In the genomic region with DNA sequence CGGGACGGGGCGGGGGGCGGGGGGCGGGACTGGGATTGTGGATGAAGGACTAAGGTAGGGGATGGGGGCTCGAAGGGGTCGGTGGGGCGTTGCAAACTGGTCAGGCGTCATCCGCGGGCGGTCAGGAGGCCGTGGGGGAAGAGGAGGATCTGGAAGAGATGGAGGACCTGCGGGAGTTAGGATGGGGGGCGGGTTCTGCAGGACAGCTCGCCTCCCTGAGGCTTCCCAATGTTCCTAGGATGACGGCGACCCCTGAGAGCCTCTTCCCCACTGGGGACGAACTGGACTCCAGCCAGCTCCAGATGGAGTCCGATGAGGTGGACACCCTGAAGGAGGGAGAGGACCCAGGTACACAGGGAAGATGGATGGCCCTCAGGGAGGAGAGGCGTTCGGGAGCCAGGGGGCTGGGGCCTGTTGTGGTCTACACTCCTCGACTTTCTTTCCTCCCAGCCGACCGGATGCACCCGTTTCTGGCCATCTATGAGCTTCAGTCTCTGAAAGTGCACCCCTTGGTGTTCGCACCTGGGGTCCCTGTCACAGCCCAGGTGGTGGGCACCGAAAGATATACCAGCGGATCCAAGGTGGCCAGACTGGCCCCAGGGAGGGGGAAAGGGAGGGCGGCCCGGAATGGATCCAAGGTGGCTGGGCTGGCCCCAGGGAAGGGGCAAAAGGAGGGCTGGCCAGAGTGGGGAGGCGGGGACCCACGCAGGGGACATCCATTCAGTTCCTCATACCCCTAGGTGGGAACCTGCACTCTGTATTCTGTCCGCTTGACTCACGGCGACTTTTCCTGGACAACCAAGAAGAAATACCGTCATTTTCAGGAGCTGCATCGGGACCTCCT, we compare ENCODE assay signal across 8 cellular contexts. TPM values are rescaled to one million over a fixed set of nuclear protein-coding genes. Genes with fewer than 3 reads are reported as not detected.
DNase-seq lines count a peak whose midpoint lies in the region; ATAC-seq and TF ChIP-seq lines count a peak whose summit lies in the region.

No MANE protein-coding gene starts in this region.

- H3K9ac ChIP-seq in SK-N-SH: peak overlapping the region; percentile 84

- H3K9me3 ChIP-seq in SK-N-SH: no peaks in the 10 kb centered on the region
- no peaks in the 10 kb centered on the region for H3K9me3 ChIP-seq in ovary

- CTCF ChIA-PET in Calu3 (lab: Charles Lee): interaction anchor here (0.6 kb wide), 1 partner anchor 11 kb away, joined by 3 read pairs; no protein-coding TSS in a partner anchor
- CTCF ChIA-PET in SK-N-SH (lab: Yijun Ruan, JAX): interaction anchor here (1.2 to 1.8 kb wide), 7 partner anchors 11 to 101 kb away, joined by 3 to 7 read pairs (median 4); no protein-coding TSS in a partner anchor

- peak overlapping the region; percentile 66 for H3K4me3 Mint-ChIP-seq in Calu3 (ENCODE audit: low read depth, unreplicated experiment)

- H3K9me2 ChIP-seq in SK-N-SH: no peaks in the 10 kb centered on the region

- no peak overlapping the region; the same call in 1 of the 2 replicates for H2AFZ ChIP-seq in SK-N-SH (ENCODE audit: low read depth)

- H3K36me3 ChIP-seq in SK-N-SH (replicated peaks in 1 of 2; ENCODE audit: control insufficient read depth in 1 of 2, insufficient read depth in 2 of 2, low read length in 1 of 2): peaks cover 5 to 6% of the 10 kb centered on the region in 2 experiments
- no peaks in the 10 kb centered on the region for H3K36me3 ChIP-seq in ovary

- TF ChIP-seq EP300 in SK-N-SH (IDR thresholded peaks at IDR 0.05; ENCODE audit: borderline replicate concordance in 1 of 2, low read depth in 1 of 2, low read length in 1 of 2): no peak
- no peak for TF ChIP-seq EP300 in ovary (IDR thresholded peaks at IDR 0.05)

- H3K4me2 ChIP-seq in SK-N-SH: peak overlapping the region; percentile 89

- H3K9me3 Mint-ChIP-seq in Calu3 (ENCODE audit: low read depth, unreplicated experiment): no peaks in the 10 kb centered on the region

- BruUV-seq in Calu3 (replicated peaks; lab: Mats Ljungman, UMichigan): no TSS peak

- H3K27ac Mint-ChIP-seq in Calu3 (ENCODE audit: unreplicated experiment): no peak overlapping the region

- 36% methylated on average over 27 of the region's 38 CpGs for WGBS in SK-N-SH (ENCODE audit: low lambda C conversion rate)
- 22 to 24% (median 22%) methylated on average over 38 of the region's 38 CpGs for WGBS in ovary, 3 donors

- H3K27ac ChIP-seq in SK-N-SH (ENCODE audit: low read depth in 2 of 2, low read length in 1 of 2) (no peak overlapping the region), ovary (peak overlapping the region in 1 of 2 donors; percentile 26)

- H3K4me1 ChIP-seq in SK-N-SH (ENCODE audit: control insufficient read depth in 1 of 2, insufficient read depth in 2 of 2, low read depth in 1 of 2, low read length in 1 of 2) (peaks cover 0 to 8% of the 10 kb centered on the region in 2 experiments; a peak in 1 of 4 replicates), ovary (ENCODE audit: insufficient read depth) (peaks cover 8% of the 10 kb centered on the region)

- POLR2A ChIA-PET in SK-N-SH (lab: Yijun Ruan, JAX): interaction anchor here (1.2 to 1.6 kb wide), 2 partner anchors 15 to 18 kb away, joined by 4 to 5 read pairs; no protein-coding TSS in a partner anchor

- peaks cover 12% of the 10 kb centered on the region for H3K4me1 Mint-ChIP-seq in Calu3 (ENCODE audit: low read depth, unreplicated experiment)

- TF ChIP-seq CTCF in Calu3 (IDR thresholded peaks at IDR 0.05; ENCODE audit: unreplicated experiment) (no peak), SK-N-SH (IDR thresholded peaks at IDR 0.05) (no peak), fibroblast of the aortic adventitia (IDR thresholded peaks at IDR 0.05; ENCODE audit: insufficient read depth, low read length) (no peak), ovary (IDR thresholded peaks at IDR 0.05) (no peak)

- H4K20me1 ChIP-seq in SK-N-SH (ENCODE audit: insufficient read depth): no peaks in the 10 kb centered on the region

- H3K27me3 Mint-ChIP-seq in Calu3 (ENCODE audit: unreplicated experiment): no peaks in the 10 kb centered on the region

- peaks cover 12% of the 10 kb centered on the region for H3K36me3 Mint-ChIP-seq in Calu3 (ENCODE audit: insufficient read depth, unreplicated experiment)

- H3F3A ChIP-seq in SK-N-SH (replicated peaks; ENCODE audit: insufficient read depth): no peaks in the 10 kb centered on the region

- peak overlapping the region; percentile 63 to 92 for H3K4me3 ChIP-seq in SK-N-SH (ENCODE audit: low read depth in 2 of 2, low read length in 1 of 2)
- H3K4me3 ChIP-seq in fibroblast of the aortic adventitia (ENCODE audit: low read depth, low read length): peak overlapping the region; percentile 77
- H3K4me3 ChIP-seq in ovary: peak overlapping the region; percentile 84

- TF ChIP-seq RAD21 in SK-N-SH (IDR thresholded peaks at IDR 0.05; ENCODE audit: low read length): no peak

- no peak for DNase-seq in Calu3
- peak; percentile 70 for DNase-seq in SK-N-SH
- no peak for DNase-seq in fibroblast of the aortic adventitia (ENCODE audit: low read depth)
- DNase-seq in ovary: peak; percentile 30 to 58 (median 54)
- no peak for DNase-seq in SW 1271 (lab: John Stamatoyannopoulos, UW)

- intact Hi-C loops in Calu3 (cut with micrococcal nuclease; ENCODE audit: unreplicated experiment) (no loop called here), ovary (cut with DNase I) (no loop called here)

- H3K79me2 ChIP-seq in SK-N-SH (ENCODE audit: insufficient read depth): peaks cover 17% of the 10 kb centered on the region; the same call in 1 of the 2 replicates

- no peak for TF ChIP-seq POLR2A in ovary (IDR thresholded peaks at IDR 0.05)

- H3K27me3 ChIP-seq in SK-N-SH (ENCODE audit: insufficient read depth) (no peaks in the 10 kb centered on the region), ovary (no peaks in the 10 kb centered on the region)

- ATAC-seq in GM19455 (IDR thresholded peaks at IDR 0.05; ENCODE audit: unreplicated experiment) (no peak), HG03565 (IDR thresholded peaks at IDR 0.05; ENCODE audit: unreplicated experiment) (no peak), GM21619 (IDR thresholded peaks at IDR 0.05; ENCODE audit: unreplicated experiment) (no peak)

TF ChIP-seq in SK-N-SH, 30 proteins besides CTCF, POLR2A, EP300 and RAD21:
- TF ChIP-seq SMC3 (IDR thresholded peaks at IDR 0.05; ENCODE audit: low read depth, low read length) (no peak), FOXJ3 (CRISPR knock-in tag; IDR thresholded peaks at IDR 0.05) (no peak), NRF1 (IDR thresholded peaks at IDR 0.05; ENCODE audit: low read depth, low read length) (no peak), USF2 (IDR thresholded peaks at IDR 0.05; ENCODE audit: borderline replicate concordance, low read depth, low read length) (no peak)

RNA-seq across cellular contexts. Expression of gene PLD2, which starts 0.8 kb away (rescaled TPM):
- total RNA-seq in Calu3 (2022): 11.0 and 13.0 TPM in 2 replicates
- 42.5 and 49.2 TPM in 2 replicates for polyA plus RNA-seq in SK-N-SH (2012; rRNA removed)
- polyA plus RNA-seq in SK-N-SH (2012; cell fraction: cytosol; rRNA removed): 12.3 and 17.3 TPM in 2 replicates
- polyA plus RNA-seq in SK-N-SH (2012; cell fraction: nucleus; rRNA removed): 199 and 209 TPM in 2 replicates
- 14.4 and 18.4 TPM in 2 replicates for total RNA-seq in fibroblast of the aortic adventitia (ENCODE audit: low replicate concordance)
- total RNA-seq in ovary: 10 to 100 TPM; 16.2 to 53.3 (median 42.7) TPM
- 10 to 100 TPM; 20.3 to 31.4 TPM for polyA plus RNA-seq in ovary

RNA-seq across cellular contexts. Expression of gene PSMB6, which starts 11.8 kb away (rescaled TPM):
- total RNA-seq in Calu3 (2022) (121 and 132 TPM in 2 replicates), fibroblast of the aortic adventitia (ENCODE audit: low replicate concordance) (97.2 and 134 TPM in 2 replicates), ovary (100 to 1,000 TPM in 1 of 7 donors, 10 to 100 TPM in 6; 74.6 to 123 (median 87.9) TPM)
- polyA plus RNA-seq in SK-N-SH (2012; rRNA removed) (325 and 331 TPM in 2 replicates), ovary (100 to 1,000 TPM in 1 of 2 donors, 10 to 100 TPM in 1; 87.8 to 111 TPM)
- 253 and 290 TPM in 2 replicates for polyA plus RNA-seq in SK-N-SH (2012; cell fraction: cytosol; rRNA removed)
- 152 and 202 TPM in 2 replicates for polyA plus RNA-seq in SK-N-SH (2012; cell fraction: nucleus; rRNA removed)

RNA-seq across cellular contexts. Expression of gene GLTPD2, which starts 19.0 kb away (rescaled TPM):
- 0.71 and 0.76 TPM in 2 replicates for total RNA-seq in Calu3 (2022)
- not detected in 2 replicates for polyA plus RNA-seq in SK-N-SH (2012; rRNA removed)
- polyA plus RNA-seq in SK-N-SH (2012; cell fraction: cytosol; rRNA removed): not detected in 2 replicates
- 0.07 TPM in 1 of 2 replicates, not detected in the other for polyA plus RNA-seq in SK-N-SH (2012; cell fraction: nucleus; rRNA removed)
- total RNA-seq in fibroblast of the aortic adventitia (ENCODE audit: low replicate concordance): not detected in 2 replicates
- not detected for total RNA-seq in ovary
- not detected for polyA plus RNA-seq in ovary

RNA-seq across cellular contexts. Expression of gene VMO1, which starts 21.6 kb away (rescaled TPM):
- total RNA-seq in Calu3 (2022) (0.59 TPM in 1 of 2 replicates, not detected in the other), fibroblast of the aortic adventitia (ENCODE audit: low replicate concordance) (0.27 and 4.9 TPM in 2 replicates), ovary (1 to 10 TPM in 5 of 7 donors, under 1 TPM in 2; 0.69 to 3.5 (median 1.3) TPM)
- polyA plus RNA-seq in SK-N-SH (2012; rRNA removed) (0.76 and 1.3 TPM in 2 replicates), ovary (1 to 10 TPM in 1 of 2 donors, not detected in 1; 1.1 TPM)
- polyA plus RNA-seq in SK-N-SH (2012; cell fraction: cytosol; rRNA removed): 0.39 and 0.62 TPM in 2 replicates
- 1.6 and 5.5 TPM in 2 replicates for polyA plus RNA-seq in SK-N-SH (2012; cell fraction: nucleus; rRNA removed)

Comparison
In these comparisons a context has a peak if more than half of its experiments do, and no peak if none do; other contexts are left out.
1. DNase-seq: peak in SK-N-SH (single experiment) and ovary (5 of 5); none in Calu3 (single experiment), fibroblast of the aortic adventitia (single experiment) and SW 1271 (0 of 2).
2. Peak in every context shown above with its lines, with median percentiles within 50 percentile points of each other: H3K4me3 ChIP-seq.